Comparison of ENCODE assay signal across 12 cellular contexts in genomic region chr12:27161458-27162228, GRCh38.
DNase-seq lines count a peak whose midpoint lies in the region; ATAC-seq, FAIRE-seq and TF ChIP-seq lines count a peak whose summit lies in the region.
"Had no signal": no experiment of that assay in that cellular context is flagged by ENCODE, and none has a peak within 500 bp of the region (broad histone marks: within the 10 kb centered on the region; RNA-seq: fewer than 3 reads in every experiment).

No MANE protein-coding gene starts in this region.

- H3F3A ChIP-seq in neural progenitor cell (ENCODE audit: low read depth) = peaks cover 20% of the 10 kb centered on the region

- H3K4me2 ChIP-seq in neural progenitor cell = no peak overlapping the region

- TF ChIP-seq CTCF in nephron progenitor cell (IDR thresholded peaks at IDR 0.05) = no peak
- TF ChIP-seq CTCF in neural progenitor cell (IDR thresholded peaks at IDR 0.05) = no peak

- H3K4me3 ChIP-seq in neural progenitor cell = no peak overlapping the region
- H3K4me3 ChIP-seq: esophagus muscularis mucosa had no signal

- H2AFZ ChIP-seq in neural progenitor cell (replicated peaks) = no peak overlapping the region

- peaks cover 7% of the 10 kb centered on the region for H4K20me1 ChIP-seq in neural progenitor cell (ENCODE audit: low read depth)

- no peak for FAIRE-seq in frontal cortex (lab: Jason Lieb, UNC)
- FAIRE-seq: astrocyte, kidney had no signal

- H3K27me3 ChIP-seq in neural progenitor cell = no peaks in the 10 kb centered on the region
- H3K27me3 ChIP-seq: esophagus muscularis mucosa had no signal

- H3K9ac ChIP-seq in neural progenitor cell = no peak overlapping the region

- H3K27ac ChIP-seq in neural progenitor cell = no peak overlapping the region
- H3K27ac ChIP-seq: esophagus muscularis mucosa had no signal

- H3K27ac Mint-ChIP-seq in nephron progenitor cell = peak overlapping the region; percentile 43
- H3K27ac Mint-ChIP-seq in neural progenitor cell = no peak overlapping the region

- H3K27me3 Mint-ChIP-seq in nephron progenitor cell (ENCODE audit: low read depth, poor library complexity) (peaks cover 5% of the 10 kb centered on the region), neural progenitor cell (ENCODE audit: insufficient read depth, low read depth) (no peaks in the 10 kb centered on the region)

- no peaks in the 10 kb centered on the region for H3K36me3 ChIP-seq in neural progenitor cell
- H3K36me3 ChIP-seq: esophagus muscularis mucosa had no signal

- no peaks in the 10 kb centered on the region for H3K79me2 ChIP-seq in neural progenitor cell (ENCODE audit: low read depth)

- peaks cover 22% of the 10 kb centered on the region for H3K4me1 ChIP-seq in neural progenitor cell
- H3K4me1 ChIP-seq: esophagus muscularis mucosa had no signal

- no peak overlapping the region for H3K4me3 Mint-ChIP-seq in nephron progenitor cell
- H3K4me3 Mint-ChIP-seq in neural progenitor cell = no peak overlapping the region

- DNase-seq in LHCN-M2 (ENCODE audit: low read depth) = peak; percentile 53
- no peak for DNase-seq in nephron progenitor cell
- DNase-seq in neural progenitor cell (ENCODE audit: low spot score) = no peak
- no peak for DNase-seq in activated naive CD4-positive, alpha-beta T cell treated with anti-CD3 and anti-CD28 coated beads, Interleukin-2, amount 50 U/mL, for 16 hours
- DNase-seq in frontal cortex (ENCODE audit: low spot score in 2 of 2) = no peak
- DNase-seq: kidney; occipital lobe; stimulated activated CD4-positive, alpha-beta T cell treated with anti-CD3 and anti-CD28 coated beads, Interleukin-2, amount 100 ng/mL, for 24 hours had no signal

- H3K9me3 Mint-ChIP-seq in nephron progenitor cell (peaks cover 21% of the 10 kb centered on the region), neural progenitor cell (peaks cover 16% of the 10 kb centered on the region)

- H3K36me3 Mint-ChIP-seq in nephron progenitor cell (ENCODE audit: low read depth) = no peaks in the 10 kb centered on the region
- peaks cover 2% of the 10 kb centered on the region for H3K36me3 Mint-ChIP-seq in neural progenitor cell

- H3K9me3 ChIP-seq in neural progenitor cell (ENCODE audit: low read depth) = no peaks in the 10 kb centered on the region
- H3K9me3 ChIP-seq: esophagus muscularis mucosa had no signal

- ATAC-seq in GM18868 (IDR thresholded peaks at IDR 0.05; ENCODE audit: unreplicated experiment) (peak; percentile 85), HG02588 (IDR thresholded peaks at IDR 0.05; ENCODE audit: unreplicated experiment) (peak; percentile 82)

- H3K4me1 Mint-ChIP-seq in nephron progenitor cell (peaks cover 11% of the 10 kb centered on the region), neural progenitor cell (peaks cover 12% of the 10 kb centered on the region)
